8 cellular contexts compared by ENCODE assay signal in the genomic region with DNA sequence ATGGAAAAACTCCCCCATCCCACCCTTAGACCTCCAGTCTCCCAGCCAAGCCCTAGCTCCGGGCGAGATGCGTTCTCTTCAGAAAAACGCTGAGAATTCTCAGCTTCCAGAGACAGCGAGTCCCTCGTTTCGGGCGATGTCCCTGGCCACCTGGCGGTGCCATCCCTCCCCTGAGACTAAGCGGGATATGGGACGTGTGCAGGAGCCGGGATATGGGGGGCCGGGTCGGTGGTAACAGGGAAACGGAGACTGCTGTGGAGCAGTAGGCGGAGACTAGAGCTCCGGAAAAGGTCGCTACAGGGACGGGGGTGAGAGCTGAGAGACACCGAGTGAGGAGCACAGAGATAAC. TPM values are rescaled to one million over a fixed set of nuclear protein-coding genes. Genes with fewer than 3 reads are reported as not detected.
A peak's percentile ranks its signal among the peaks of the same experiment; 100 is the strongest.
DNase-seq lines count a peak whose midpoint lies in the region; ATAC-seq and TF ChIP-seq lines count a peak whose summit lies in the region.

No MANE protein-coding gene starts in this region.

- TF ChIP-seq CTCF in endothelial cell (IDR thresholded peaks at IDR 0.05; ENCODE audit: unreplicated experiment), result no peak

- peak overlapping the region; percentile 74 for H3K9ac ChIP-seq in NT2/D1 (ENCODE audit: insufficient read length, low read depth)

- ATAC-seq in HG02840 (IDR thresholded peaks at IDR 0.05; ENCODE audit: low FRiP score, unreplicated experiment), result peak; percentile 60
- peak; percentile 73 to 81 for ATAC-seq in natural killer cell treated with Interleukin-12 subunit alpha and Interleukin-12 subunit beta and Interleukin-15 and Interleukin-18, amount 100 ng/mL, for 72 hours

- peak overlapping the region; percentile 90 for H3K27ac Mint-ChIP-seq in activated CD4-positive, alpha-beta T cell treated with anti-CD3 and anti-CD28 coated beads, Interleukin-2, amount 10 ng/mL, durations not matched to agents 24 days and 14 days
- H3K27ac Mint-ChIP-seq in endothelial cell (ENCODE audit: unreplicated experiment), result peak overlapping the region; percentile 81
- peak overlapping the region; percentile 63 to 81 for H3K27ac Mint-ChIP-seq in natural killer cell treated with Interleukin-12 subunit alpha and Interleukin-12 subunit beta and Interleukin-15 and Interleukin-18, amount 100 ng/mL, for 72 hours

- in situ Hi-C loops in KBM-7 (cut with MboI; ENCODE audit: low pct_unique_long_range_greater_than_20kb, low sequenced_read_pairs), result no loop called here

- H3K9me3 ChIP-seq in NT2/D1 (ENCODE audit: insufficient read depth, low read length), result no peaks in the 10 kb centered on the region

- H3K27me3 Mint-ChIP-seq in activated CD4-positive, alpha-beta T cell treated with anti-CD3 and anti-CD28 coated beads, Interleukin-2, amount 10 ng/mL, durations not matched to agents 24 days and 14 days, result peaks cover 6% of the 10 kb centered on the region
- H3K27me3 Mint-ChIP-seq in endothelial cell (ENCODE audit: unreplicated experiment), result peaks cover 5% of the 10 kb centered on the region
- peaks cover 12 to 19% of the 10 kb centered on the region in 2 donors for H3K27me3 Mint-ChIP-seq in natural killer cell treated with Interleukin-12 subunit alpha and Interleukin-12 subunit beta and Interleukin-15 and Interleukin-18, amount 100 ng/mL, for 72 hours

- H3K9me3 Mint-ChIP-seq in activated CD4-positive, alpha-beta T cell treated with anti-CD3 and anti-CD28 coated beads, Interleukin-2, amount 10 ng/mL, durations not matched to agents 24 days and 14 days, result no peaks in the 10 kb centered on the region
- no peaks in the 10 kb centered on the region for H3K9me3 Mint-ChIP-seq in endothelial cell (ENCODE audit: unreplicated experiment)
- H3K9me3 Mint-ChIP-seq in natural killer cell treated with Interleukin-12 subunit alpha and Interleukin-12 subunit beta and Interleukin-15 and Interleukin-18, amount 100 ng/mL, for 72 hours, result no peaks in the 10 kb centered on the region

- H3K4me3 ChIP-seq in NT2/D1 (ENCODE audit: insufficient read length, low read depth), result peak overlapping the region; percentile 56

- intact Hi-C loops in activated CD4-positive, alpha-beta T cell treated with anti-CD3 and anti-CD28 coated beads, Interleukin-2, amount 10 ng/mL, durations not matched to agents 24 days and 14 days (cut with micrococcal nuclease), result loop anchor here (1.0 to 10.0 kb wide), 4 partner anchors 12 to 1579 kb away; no protein-coding TSS in a partner anchor

- H3K36me3 ChIP-seq in NT2/D1 (ENCODE audit: insufficient read depth, insufficient read length, low read length), result peaks cover 7% of the 10 kb centered on the region

- DNase-seq in activated CD4-positive, alpha-beta T cell treated with anti-CD3 and anti-CD28 coated beads, Interleukin-2, amount 10 ng/mL, durations not matched to agents 24 days and 14 days, result no peak
- no peak for DNase-seq in activated CD4-positive, alpha-beta T cell treated with anti-CD3 and anti-CD28 coated beads, Interleukin-2, amount 50 U/mL, for 48 hours
- DNase-seq in NT2/D1 (ENCODE audit: low read depth, low spot score) (peak; percentile 57), endothelial cell (ENCODE audit: low spot score) (peak; percentile 57), KBM-7 (no peak), mesenteric fat pad (ENCODE audit: low spot score) (no peak)
- DNase-seq in natural killer cell treated with Interleukin-12 subunit alpha and Interleukin-12 subunit beta and Interleukin-15 and Interleukin-18, amount 100 ng/mL, for 72 hours (ENCODE audit: low spot score), result no peak

- peaks cover 29% of the 10 kb centered on the region for H3K27me3 ChIP-seq in NT2/D1 (ENCODE audit: insufficient read depth, insufficient read length)

- H3K36me3 Mint-ChIP-seq in activated CD4-positive, alpha-beta T cell treated with anti-CD3 and anti-CD28 coated beads, Interleukin-2, amount 10 ng/mL, durations not matched to agents 24 days and 14 days (ENCODE audit: low read depth), result peaks cover 23% of the 10 kb centered on the region
- peaks cover 5% of the 10 kb centered on the region for H3K36me3 Mint-ChIP-seq in endothelial cell (ENCODE audit: low read depth, unreplicated experiment)
- no peaks in the 10 kb centered on the region for H3K36me3 Mint-ChIP-seq in natural killer cell treated with Interleukin-12 subunit alpha and Interleukin-12 subunit beta and Interleukin-15 and Interleukin-18, amount 100 ng/mL, for 72 hours

- H3K4me1 Mint-ChIP-seq in activated CD4-positive, alpha-beta T cell treated with anti-CD3 and anti-CD28 coated beads, Interleukin-2, amount 10 ng/mL, durations not matched to agents 24 days and 14 days, result peaks cover 29% of the 10 kb centered on the region
- peaks cover 12% of the 10 kb centered on the region for H3K4me1 Mint-ChIP-seq in endothelial cell (ENCODE audit: unreplicated experiment)
- H3K4me1 Mint-ChIP-seq in natural killer cell treated with Interleukin-12 subunit alpha and Interleukin-12 subunit beta and Interleukin-15 and Interleukin-18, amount 100 ng/mL, for 72 hours (ENCODE audit: low read depth in 2 of 2), result peaks cover 24 to 37% of the 10 kb centered on the region in 2 donors

- H3K4me3 Mint-ChIP-seq in activated CD4-positive, alpha-beta T cell treated with anti-CD3 and anti-CD28 coated beads, Interleukin-2, amount 10 ng/mL, durations not matched to agents 24 days and 14 days, result peak overlapping the region; percentile 92
- H3K4me3 Mint-ChIP-seq in endothelial cell (ENCODE audit: unreplicated experiment), result peak overlapping the region; percentile 96
- H3K4me3 Mint-ChIP-seq in natural killer cell treated with Interleukin-12 subunit alpha and Interleukin-12 subunit beta and Interleukin-15 and Interleukin-18, amount 100 ng/mL, for 72 hours, result peak overlapping the region; percentile 95

- no peaks in the 10 kb centered on the region for H3K4me1 ChIP-seq in NT2/D1 (ENCODE audit: insufficient read depth, insufficient read length)

RNA-seq across cellular contexts. Expression of a gene that starts 0.4 kb away (rescaled TPM):
- 86.6 and 89.6 TPM in 2 replicates for total RNA-seq in activated CD4-positive, alpha-beta T cell treated with anti-CD3 and anti-CD28 coated beads, Interleukin-2, amount 10 ng/mL, durations not matched to agents 24 days and 14 days
- total RNA-seq in endothelial cell (ENCODE audit: unreplicated experiment) (9.1 TPM), mesenteric fat pad (0.19 TPM)
- 10 to 100 TPM; 11.3 to 48.1 TPM for total RNA-seq in natural killer cell treated with Interleukin-12 subunit alpha and Interleukin-12 subunit beta and Interleukin-15 and Interleukin-18, amount 100 ng/mL, for 72 hours

Comparison
In these comparisons a context has a peak if more than half of its experiments do, and no peak if none do; other contexts are left out.
1. DNase-seq: peak in NT2/D1 (single experiment) and endothelial cell (single experiment); none in activated CD4-positive, alpha-beta T cell treated with anti-CD3 and anti-CD28 coated beads, Interleukin-2, amount 10 ng/mL, durations not matched to agents 24 days and 14 days (single experiment), activated CD4-positive, alpha-beta T cell treated with anti-CD3 and anti-CD28 coated beads, Interleukin-2, amount 50 U/mL, for 48 hours (0 of 2), natural killer cell treated with Interleukin-12 subunit alpha and Interleukin-12 subunit beta and Interleukin-15 and Interleukin-18, amount 100 ng/mL, for 72 hours (single experiment), KBM-7 (single experiment) and mesenteric fat pad (single experiment).
2. Peak in every context shown above with its lines, with median percentiles within 50 percentile points of each other: H3K27ac Mint-ChIP-seq and H3K4me3 Mint-ChIP-seq.